Comparison of ENCODE assay signal across 15 cellular contexts in genomic region chr3:128485283-128486156, GRCh38. TPM values are rescaled to one million over a fixed set of nuclear protein-coding genes. Genes with fewer than 3 reads are reported as not detected.
DNase-seq lines count a peak whose midpoint lies in the region; ATAC-seq and TF ChIP-seq lines count a peak whose summit lies in the region.
"Had no signal": no experiment of that assay in that cellular context is flagged by ENCODE, and none has a peak within 500 bp of the region (broad histone marks: within the 10 kb centered on the region; RNA-seq: fewer than 3 reads in every experiment).

No MANE protein-coding gene starts in this region.

- intact Hi-C loops in heart left ventricle (cut with DNase I) (loop anchor here in 5 of 10 donors (5.0 kb wide), 4 partner anchors 67 to 408 kb away; no protein-coding TSS in a partner anchor), Right ventricle myocardium inferior (cut with DNase I) (no loop called here), vagina (cut with DNase I) (no loop called here)
- intact Hi-C loops in activated naive CD4-positive, alpha-beta T cell treated with anti-CD3 and anti-CD28 coated beads for 36 hours (cut with micrococcal nuclease): no loop called here

- H3K27ac Mint-ChIP-seq in chondrocyte (ENCODE audit: unreplicated experiment): no peak overlapping the region
- H3K27ac Mint-ChIP-seq in activated naive CD4-positive, alpha-beta T cell treated with anti-CD3 and anti-CD28 coated beads for 36 hours: no peak overlapping the region
- H3K27ac Mint-ChIP-seq: nephron progenitor cell had no signal

- H3K27me3 ChIP-seq in heart left ventricle: peaks cover 31 to 100% (median 76%) of the 10 kb centered on the region in 9 donors
- H3K27me3 ChIP-seq in vagina: no peaks in the 10 kb centered on the region

- ATAC-seq in heart left ventricle (no peak), Right ventricle myocardium inferior (no peak)

- CTCF ChIA-PET in activated naive CD4-positive, alpha-beta T cell treated with anti-CD3 and anti-CD28 coated beads for 36 hours (lab: Charles Lee): interaction anchor here (1.2 kb wide), 1 partner anchor 60 kb away, joined by 3 read pairs; no protein-coding TSS in a partner anchor

- no peaks in the 10 kb centered on the region for H3K9me3 Mint-ChIP-seq in chondrocyte (ENCODE audit: low read depth)
- no peaks in the 10 kb centered on the region for H3K9me3 Mint-ChIP-seq in activated naive CD4-positive, alpha-beta T cell treated with anti-CD3 and anti-CD28 coated beads for 36 hours
- H3K9me3 Mint-ChIP-seq: nephron progenitor cell had no signal

- H3K4me3 Mint-ChIP-seq in chondrocyte (ENCODE audit: unreplicated experiment): no peak overlapping the region
- H3K4me3 Mint-ChIP-seq in activated naive CD4-positive, alpha-beta T cell treated with anti-CD3 and anti-CD28 coated beads for 36 hours: no peak overlapping the region

- H3K9me3 ChIP-seq in heart left ventricle (no peaks in the 10 kb centered on the region), mesodermal cell (ENCODE audit: control insufficient read depth, low read length) (no peaks in the 10 kb centered on the region), vagina (no peaks in the 10 kb centered on the region)
- H3K9me3 ChIP-seq: colonic mucosa had no signal

- H3K4me3 ChIP-seq in heart left ventricle (peak overlapping the region; percentile 59 to 84 (median 70)), mesodermal cell (ENCODE audit: extremely low read depth, insufficient read depth, low read length, poor library complexity, severe bottlenecking) (peak overlapping the region; percentile 90), vagina (peak overlapping the region; percentile 83)
- H3K4me3 ChIP-seq: colonic mucosa had no signal

- peaks cover 0 to 26% (median 3%) of the 10 kb centered on the region in 9 donors for H3K36me3 ChIP-seq in heart left ventricle
- H3K36me3 ChIP-seq in mesodermal cell (ENCODE audit: control insufficient read depth, insufficient read depth, low read length): peaks cover 50% of the 10 kb centered on the region
- peaks cover 0 to 6% of the 10 kb centered on the region in 2 donors for H3K36me3 ChIP-seq in vagina
- H3K36me3 ChIP-seq: colonic mucosa had no signal

- 30 to 41% (median 36%) methylated on average over 14 to 29 of the region's 29 CpGs for WGBS in heart left ventricle, 4 donors
- WGBS in mesodermal cell (ENCODE audit: insufficient coverage in 2 of 2), 2 experiments: 25 to 26% methylated on average over 13 to 22 of the region's 29 CpGs

- DNase-seq in heart left ventricle: no peak
- no peak for DNase-seq in Right ventricle myocardium inferior (ENCODE audit: missing footprints)
- DNase-seq in chondrocyte (ENCODE audit: low spot score): peak; percentile 70
- DNase-seq in vagina (ENCODE audit: extremely low spot score in 2 of 2): no peak
- no peak for DNase-seq in MV-4-11 (lab: John Stamatoyannopoulos, UW)
- DNase-seq in activated naive CD4-positive, alpha-beta T cell treated with anti-CD3 and anti-CD28 coated beads for 36 hours: no peak
- no peak for DNase-seq in stimulated activated CD4-positive, alpha-beta T cell treated with anti-CD3 and anti-CD28 coated beads, Interleukin-2, amount 100 ng/mL, for 24 hours
- DNase-seq: activated T-cell treated with anti-CD3 and anti-CD28 coated beads, Interleukin-2, amount 50 U/mL, for 48 hours; AML-193; colonic mucosa; NCI-H187; nephron progenitor cell; stimulated activated CD4-positive, alpha-beta T cell treated with anti-CD3 and anti-CD28 coated beads, Interleukin-4, amount 100 ng/mL, for 24 hours; substantia nigra had no signal

- TF ChIP-seq CTCF in heart left ventricle (IDR thresholded peaks at IDR 0.05): no peak
- no peak for TF ChIP-seq CTCF in chondrocyte (IDR thresholded peaks at IDR 0.05)
- TF ChIP-seq CTCF in vagina (IDR thresholded peaks at IDR 0.05): no peak

- H3K27ac ChIP-seq in heart left ventricle (peak overlapping the region in 11 of 12 donors; percentile 63 to 98 (median 92)), mesodermal cell (ENCODE audit: low read depth, low read length, severe bottlenecking) (no peak overlapping the region), vagina (peak overlapping the region; percentile 95)
- H3K27ac ChIP-seq: colonic mucosa had no signal

- no peaks in the 10 kb centered on the region for H3K36me3 Mint-ChIP-seq in chondrocyte (ENCODE audit: low read depth)
- H3K36me3 Mint-ChIP-seq in activated naive CD4-positive, alpha-beta T cell treated with anti-CD3 and anti-CD28 coated beads for 36 hours (ENCODE audit: low read depth): no peaks in the 10 kb centered on the region

- H3K27me3 Mint-ChIP-seq in chondrocyte (ENCODE audit: low read depth): peaks cover 66% of the 10 kb centered on the region
- peaks cover 73% of the 10 kb centered on the region for H3K27me3 Mint-ChIP-seq in activated naive CD4-positive, alpha-beta T cell treated with anti-CD3 and anti-CD28 coated beads for 36 hours (ENCODE audit: low read depth)

- H3K4me1 Mint-ChIP-seq in chondrocyte (ENCODE audit: low read depth): peaks cover 36% of the 10 kb centered on the region
- H3K4me1 Mint-ChIP-seq in activated naive CD4-positive, alpha-beta T cell treated with anti-CD3 and anti-CD28 coated beads for 36 hours (ENCODE audit: low read depth): peaks cover 35% of the 10 kb centered on the region

- H3K4me1 ChIP-seq in heart left ventricle (peaks cover 0 to 93% (median 56%) of the 10 kb centered on the region in 12 donors), mesodermal cell (ENCODE audit: control insufficient read depth, insufficient read depth, low read length, poor library complexity, severe bottlenecking) (peaks cover 36% of the 10 kb centered on the region), vagina (peaks cover 80% of the 10 kb centered on the region)

- TF ChIP-seq POLR2A in heart left ventricle (IDR thresholded peaks at IDR 0.05): no peak
- TF ChIP-seq POLR2A in vagina (IDR thresholded peaks at IDR 0.05): no peak

RNA-seq across cellular contexts. Expression of gene GATA2, which starts 7.5 kb away (rescaled TPM):
- total RNA-seq in heart left ventricle (10 to 100 TPM in 7 of 9 donors, 1 to 10 TPM in 2; 6.0 to 30.7 (median 12.3) TPM), Right ventricle myocardium inferior (9.1 TPM), chondrocyte (0.10 to 0.44 TPM in 2 of 3 replicates, not detected in the other), vagina (50.6 TPM)
- 10 to 100 TPM; 16.8 to 18.2 TPM for polyA plus RNA-seq in heart left ventricle
- polyA plus RNA-seq in mesodermal cell (2013, experiment 1 of 2): 66.4 TPM
- 59.3 TPM for polyA plus RNA-seq in mesodermal cell (2013, experiment 2 of 2)
- total RNA-seq in activated naive CD4-positive, alpha-beta T cell treated with anti-CD3 and anti-CD28 coated beads for 36 hours: under 1 TPM in 1 of 2 experiments, not detected in 1; 0.35 TPM

RNA-seq across cellular contexts. Expression of gene DNAJB8, which starts 18.8 kb away (rescaled TPM):
- not detected for total RNA-seq in heart left ventricle
- polyA plus RNA-seq in heart left ventricle: not detected
- not detected for total RNA-seq in Right ventricle myocardium inferior
- not detected in 3 replicates for total RNA-seq in chondrocyte
- polyA plus RNA-seq in mesodermal cell (2013, experiment 1 of 2): not detected
- polyA plus RNA-seq in mesodermal cell (2013, experiment 2 of 2): not detected
- total RNA-seq in vagina: not detected
- total RNA-seq in activated naive CD4-positive, alpha-beta T cell treated with anti-CD3 and anti-CD28 coated beads for 36 hours: not detected
- total RNA-seq: colonic mucosa had no signal
